ENCODE assay signal across 7 cellular contexts in genomic region chrX:113457719-113458118, GRCh38.
"Had no signal": no experiment of that assay in that cellular context is flagged by ENCODE, and none has a peak within 500 bp of the region (broad histone marks: within the 10 kb centered on the region; RNA-seq: fewer than 3 reads in every experiment).

No MANE protein-coding gene starts in this region.

- FAIRE-seq: G401.6, GM12878, GM12891, GM18507, GM19239 had no signal

- ATAC-seq: GM12878 had no signal

- H3K4me3 ChIP-seq: GM12878 had no signal

- DNase-seq: GDM1, GF-D8 had no signal
